Comparison of ENCODE assay signal across 23 cellular contexts in the genomic region with DNA sequence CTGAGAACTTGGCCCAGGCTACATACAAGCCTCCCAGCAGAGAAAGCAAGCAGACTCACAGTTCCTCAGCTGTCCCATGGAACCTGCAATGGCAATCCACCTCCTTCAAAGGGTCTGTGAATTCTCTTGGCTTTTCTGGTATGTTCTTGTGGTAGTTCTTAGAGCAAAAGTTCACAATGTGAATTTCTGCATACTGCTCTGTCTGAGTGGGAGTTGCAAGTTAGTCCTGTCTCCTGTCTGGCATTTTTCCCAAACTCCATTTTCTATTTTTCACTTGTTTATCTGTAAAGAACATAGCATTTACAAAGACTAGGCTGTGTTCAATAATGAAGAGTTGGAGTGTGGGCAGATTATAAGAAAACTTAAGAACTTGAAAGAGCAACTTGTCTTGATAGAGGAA.
"Had no signal": no experiment of that assay in that cellular context is flagged by ENCODE, and none has a peak within 500 bp of the region (broad histone marks: within the 10 kb centered on the region; RNA-seq: fewer than 3 reads in every experiment).

No MANE protein-coding gene starts in this region.

- DNase-seq: activated CD4-positive, alpha-beta T cell treated with anti-CD3 and anti-CD28 coated beads for 48 hours; activated CD4-positive, alpha-beta T cell treated with anti-CD3 and anti-CD28 coated beads, Interleukin-2, amount 50 U/mL, for 48 hours; activated CD8-positive, alpha-beta memory T cell treated with anti-CD3 and anti-CD28 coated beads for 24 hours; activated effector memory CD4-positive, alpha-beta T cell treated with Interleukin-2 at 50 U/mL for 16 hours; activated naive CD4-positive, alpha-beta T cell treated with Interleukin-2 at 50 U/mL for 16 hours; adrenal gland; dorsolateral prefrontal cortex; effector memory CD4-positive, alpha-beta T cell; erythroblast; foreskin melanocyte; left lung; lower lobe of right lung; mesendoderm; nucleus accumbens; pancreas; spleen; stimulated activated naive CD4-positive, alpha-beta T cell treated with Interleukin-2 at 50 U/mL for 16 hours; T-helper 1 cell had no signal

- H3K4me1 ChIP-seq: adrenal gland, ascending aorta, left lung, lower lobe of right lung, pancreas, prostate gland, right atrium auricular region, spleen, tibial nerve had no signal

- H3K4me3 ChIP-seq: adrenal gland, ascending aorta, coronary artery, dorsolateral prefrontal cortex, left lung, lower lobe of right lung, pancreas, prostate gland, right atrium auricular region, spleen, tibial nerve had no signal

- H3K36me3 ChIP-seq: adrenal gland, ascending aorta, left lung, lower lobe of right lung, pancreas, prostate gland, right atrium auricular region, spleen had no signal

- H3K27me3 ChIP-seq: adrenal gland, ascending aorta, dorsolateral prefrontal cortex, left lung, pancreas, right atrium auricular region, spleen, tibial nerve had no signal

- H3K9me3 ChIP-seq: adrenal gland, lower lobe of right lung, pancreas, prostate gland had no signal

- ATAC-seq: left lung, lower lobe of right lung, pancreas had no signal
